In genomic region chr7:90320801-90321494, GRCh38 we compare ENCODE assay signal across 8 cellular contexts. TPM values are rescaled to one million over a fixed set of nuclear protein-coding genes. Genes with fewer than 3 reads are reported as not detected.
A peak's percentile ranks its signal among the peaks of the same experiment; 100 is the strongest.
DNase-seq lines count a peak whose midpoint lies in the region; ATAC-seq and TF ChIP-seq lines count a peak whose summit lies in the region.

Gene FAM237B, minus strand, starts transcription at chr7:90321304. Its CDS starts 1,556 bp downstream, at chr7:90319748.

- TF ChIP-seq POLR2A in testis (IDR thresholded peaks at IDR 0.05), result no peak

- H3K4me3 Mint-ChIP-seq in activated naive CD4-positive, alpha-beta T cell treated with anti-CD3 and anti-CD28 coated beads, Interleukin-2, amount 50 U/mL, for 24 hours, result peak within 1 kb of the TSS; percentile 31

- ATAC-seq in left colon (peak; percentile 53), HG02973 (IDR thresholded peaks at IDR 0.05; ENCODE audit: unreplicated experiment) (no peak)
- no peak for ATAC-seq in activated CD4-positive, CD25-positive, alpha-beta regulatory T cell treated with anti-CD3 and anti-CD28 coated beads, Interleukin-2, amount 50 U/mL, for 24 hours

- peaks cover 45% of the 10 kb centered on the region for H3K27me3 Mint-ChIP-seq in activated naive CD4-positive, alpha-beta T cell treated with anti-CD3 and anti-CD28 coated beads, Interleukin-2, amount 50 U/mL, for 24 hours

- no peak within 1 kb of the TSS for H3K9ac ChIP-seq in mammary epithelial cell (ENCODE audit: insufficient read depth, low read length)

- dilution Hi-C loops in mammary epithelial cell (cut with HindIII; ENCODE audit: low sequenced_read_pairs), result no loop called here

- no peak within 1 kb of the TSS for H3K27ac Mint-ChIP-seq in activated naive CD4-positive, alpha-beta T cell treated with anti-CD3 and anti-CD28 coated beads, Interleukin-2, amount 50 U/mL, for 24 hours

- H3K27ac ChIP-seq in mammary epithelial cell (ENCODE audit: insufficient read depth, low read depth, low read length), result no peak within 1 kb of the TSS
- no peak within 1 kb of the TSS for H3K27ac ChIP-seq in testis

- H3K4me3 ChIP-seq in mammary epithelial cell (replicated peaks in 1 of 3; ENCODE audit: insufficient read depth in 1 of 3, low read depth in 2 of 3, low read length in 3 of 3) (peak within 1 kb of the TSS in 2 of 3 experiments; percentile 37 to 46), testis (peak within 1 kb of the TSS; percentile 7 to 9)

- H2AFZ ChIP-seq in mammary epithelial cell (ENCODE audit: low read depth, low read length), result peak within 1 kb of the TSS; percentile 71

- H3K9me3 ChIP-seq in mammary epithelial cell (replicated peaks; ENCODE audit: insufficient read depth, low read length), result no peaks in the 10 kb centered on the region
- H3K9me3 ChIP-seq in testis, result no peaks in the 10 kb centered on the region

- peak within 1 kb of the TSS; percentile 77 for H3K4me2 ChIP-seq in mammary epithelial cell (ENCODE audit: insufficient read depth, low read depth, low read length)

- in situ Hi-C loops in mammary epithelial cell (cut with MboI; ENCODE audit: low sequenced_read_pairs in 2 of 2), result no loop called here

- peaks cover 4% of the 10 kb centered on the region for H3K4me1 ChIP-seq in mammary epithelial cell (ENCODE audit: insufficient read depth, low read length)
- no peaks in the 10 kb centered on the region for H3K4me1 ChIP-seq in testis

- peaks cover 14% of the 10 kb centered on the region for H3K4me1 Mint-ChIP-seq in activated naive CD4-positive, alpha-beta T cell treated with anti-CD3 and anti-CD28 coated beads, Interleukin-2, amount 50 U/mL, for 24 hours

- WGBS in mammary epithelial cell (ENCODE audit: low coverage, missing lambda C conversion rate), result 16% methylated on average over 18 of the region's 62 CpGs
- WGBS in testis, 2 donors, result 2 to 3% methylated on average over 23 to 41 of the region's 62 CpGs

- BruUV-seq in mammary epithelial cell (replicated peaks; lab: Mats Ljungman, UMichigan), result no TSS peak

- no peaks in the 10 kb centered on the region for H4K20me1 ChIP-seq in mammary epithelial cell (ENCODE audit: insufficient read depth, low read length)

- DNase-seq in activated naive CD4-positive, alpha-beta T cell treated with Interleukin-2 at 50 U/mL for 16 hours, result no peak
- peak; percentile 42 for DNase-seq in mammary epithelial cell
- peak in 1 of 2 donors; percentile 12 for DNase-seq in left colon
- DNase-seq in testis, result no peak
- DNase-seq in NCI-H2107 treated with DMSO at 0.1 percent for 48 hours (lab: John Stamatoyannopoulos, UW; ENCODE audit: unreplicated experiment), result no peak

- peaks cover 22% of the 10 kb centered on the region for H3K27me3 ChIP-seq in mammary epithelial cell (ENCODE audit: insufficient read depth, low read length)
- no peaks in the 10 kb centered on the region for H3K27me3 ChIP-seq in testis

- H3K36me3 ChIP-seq in mammary epithelial cell (ENCODE audit: insufficient read depth, low read length) (no peaks in the 10 kb centered on the region), testis (ENCODE audit: low read depth, missing control alignments) (no peaks in the 10 kb centered on the region)

- CTCF ChIA-PET in mammary epithelial cell (lab: Charles Lee; ENCODE audit: low non-redundant PET), result no interaction called here

- H3K79me2 ChIP-seq in mammary epithelial cell (ENCODE audit: insufficient read depth, low read length), result no peaks in the 10 kb centered on the region

- no peak for TF ChIP-seq CTCF in mammary epithelial cell (conservative IDR thresholded peaks at IDR 0.05 in 1 of 2, IDR thresholded peaks at IDR 0.05 in 1 of 2; ENCODE audit: extremely low read depth in 1 of 2, insufficient read depth in 1 of 2, low read depth in 1 of 2, low read length in 2 of 2)
- no peak for TF ChIP-seq CTCF in testis (IDR thresholded peaks at IDR 0.05)

- H3K36me3 Mint-ChIP-seq in activated naive CD4-positive, alpha-beta T cell treated with anti-CD3 and anti-CD28 coated beads, Interleukin-2, amount 50 U/mL, for 24 hours, result no peaks in the 10 kb centered on the region

- H3K9me3 Mint-ChIP-seq in activated naive CD4-positive, alpha-beta T cell treated with anti-CD3 and anti-CD28 coated beads, Interleukin-2, amount 50 U/mL, for 24 hours, result no peaks in the 10 kb centered on the region

- intact Hi-C loops in mammary epithelial cell (cut with micrococcal nuclease), result no loop called here
- intact Hi-C loops in left colon (cut with DNase I, micrococcal nuclease), result no loop called here
- intact Hi-C loops in testis (cut with DNase I; ENCODE audit: low total_unique reads), result no loop called here

RNA-seq across cellular contexts. Expression of gene FAM237B, which starts in this region (rescaled TPM):
- total RNA-seq in mammary epithelial cell, result not detected
- not detected for polyA plus RNA-seq in mammary epithelial cell
- polyA minus RNA-seq in mammary epithelial cell, result not detected
- total RNA-seq in left colon, result not detected
- not detected for total RNA-seq in testis
- 0.17 TPM for polyA plus RNA-seq in testis (ENCODE audit: insufficient read depth, low read depth, low replicate concordance)

Comparison
In these comparisons a context has a peak if more than half of its experiments do, and no peak if none do; other contexts are left out.
1. Peak in DNase-seq, H3K4me3 ChIP-seq and H3K4me2 ChIP-seq in mammary epithelial cell; RNA of the gene not detected or under 1 TPM.
2. Peak in ATAC-seq in left colon; RNA of the gene not detected or under 1 TPM.